ENCODE assay signal across 8 cellular contexts in genomic region chr12:45729233-45730115, GRCh38. TPM values are rescaled to one million over a fixed set of nuclear protein-coding genes. Genes with fewer than 3 reads are reported as not detected.
DNase-seq lines count a peak whose midpoint lies in the region; ATAC-seq and TF ChIP-seq lines count a peak whose summit lies in the region.

A gene with protein sequence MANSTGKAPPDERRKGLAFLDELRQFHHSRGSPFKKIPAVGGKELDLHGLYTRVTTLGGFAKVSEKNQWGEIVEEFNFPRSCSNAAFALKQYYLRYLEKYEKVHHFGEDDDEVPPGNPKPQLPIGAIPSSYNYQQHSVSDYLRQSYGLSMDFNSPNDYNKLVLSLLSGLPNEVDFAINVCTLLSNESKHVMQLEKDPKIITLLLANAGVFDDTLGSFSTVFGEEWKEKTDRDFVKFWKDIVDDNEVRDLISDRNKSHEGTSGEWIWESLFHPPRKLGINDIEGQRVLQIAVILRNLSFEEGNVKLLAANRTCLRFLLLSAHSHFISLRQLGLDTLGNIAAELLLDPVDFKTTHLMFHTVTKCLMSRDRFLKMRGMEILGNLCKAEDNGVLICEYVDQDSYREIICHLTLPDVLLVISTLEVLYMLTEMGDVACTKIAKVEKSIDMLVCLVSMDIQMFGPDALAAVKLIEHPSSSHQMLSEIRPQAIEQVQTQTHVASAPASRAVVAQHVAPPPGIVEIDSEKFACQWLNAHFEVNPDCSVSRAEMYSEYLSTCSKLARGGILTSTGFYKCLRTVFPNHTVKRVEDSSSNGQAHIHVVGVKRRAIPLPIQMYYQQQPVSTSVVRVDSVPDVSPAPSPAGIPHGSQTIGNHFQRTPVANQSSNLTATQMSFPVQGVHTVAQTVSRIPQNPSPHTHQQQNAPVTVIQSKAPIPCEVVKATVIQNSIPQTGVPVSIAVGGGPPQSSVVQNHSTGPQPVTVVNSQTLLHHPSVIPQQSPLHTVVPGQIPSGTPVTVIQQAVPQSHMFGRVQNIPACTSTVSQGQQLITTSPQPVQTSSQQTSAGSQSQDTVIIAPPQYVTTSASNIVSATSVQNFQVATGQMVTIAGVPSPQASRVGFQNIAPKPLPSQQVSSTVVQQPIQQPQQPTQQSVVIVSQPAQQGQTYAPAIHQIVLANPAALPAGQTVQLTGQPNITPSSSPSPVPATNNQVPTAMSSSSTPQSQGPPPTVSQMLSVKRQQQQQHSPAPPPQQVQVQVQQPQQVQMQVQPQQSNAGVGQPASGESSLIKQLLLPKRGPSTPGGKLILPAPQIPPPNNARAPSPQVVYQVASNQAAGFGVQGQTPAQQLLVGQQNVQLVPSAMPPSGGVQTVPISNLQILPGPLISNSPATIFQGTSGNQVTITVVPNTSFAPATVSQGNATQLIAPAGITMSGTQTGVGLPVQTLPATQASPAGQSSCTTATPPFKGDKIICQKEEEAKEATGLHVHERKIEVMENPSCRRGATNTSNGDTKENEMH (N-terminal part only) (plus strand): TSS chr12:45729706. CDS start chr12:45729837, 131 bp downstream.

- H3K4me3 ChIP-seq in neural progenitor cell, result peak within 1 kb of the TSS; percentile 88
- H3K4me3 ChIP-seq in stomach smooth muscle (ENCODE audit: low read length in 2 of 2), result peak within 1 kb of the TSS; percentile 90 to 98

- intact Hi-C loops in CD4-positive, alpha-beta T cell (cut with DNase I, micrococcal nuclease), result loop anchor here (1.0 to 10.0 kb wide), 7 partner anchors 15 to 643 kb away; partner anchors contain the start of genes SLC38A2 (in 2 of the 2), ANO6 (in 1 of the 2), SCAF11 (in 1 of the 2) and SLC38A1 (in 1 of the 2)

- H3K27me3 Mint-ChIP-seq in CD4-positive, alpha-beta T cell, result no peaks in the 10 kb centered on the region
- H3K27me3 Mint-ChIP-seq in neural progenitor cell (ENCODE audit: insufficient read depth, low read depth), result no peaks in the 10 kb centered on the region

- H3K27me3 ChIP-seq in CD4-positive, alpha-beta T cell (ENCODE audit: control insufficient read depth, insufficient read depth, low read length), result no peaks in the 10 kb centered on the region
- no peaks in the 10 kb centered on the region for H3K27me3 ChIP-seq in foreskin keratinocyte
- H3K27me3 ChIP-seq in neural progenitor cell, result no peaks in the 10 kb centered on the region
- no peaks in the 10 kb centered on the region for H3K27me3 ChIP-seq in stomach smooth muscle (ENCODE audit: control insufficient read depth in 1 of 2, insufficient read depth in 2 of 2, low read length in 2 of 2)

- no peak for TF ChIP-seq CTCF in CD4-positive, alpha-beta T cell (IDR thresholded peaks at IDR 0.05)
- no peak for TF ChIP-seq CTCF in foreskin keratinocyte (conservative IDR thresholded peaks at IDR 0.05)
- no peak for TF ChIP-seq CTCF in neural progenitor cell (IDR thresholded peaks at IDR 0.05)

- H3K36me3 ChIP-seq in neural progenitor cell (peaks cover 24% of the 10 kb centered on the region), stomach smooth muscle (ENCODE audit: control insufficient read depth in 2 of 2, insufficient read depth in 2 of 2, low read length in 2 of 2) (no peaks in the 10 kb centered on the region)

- POLR2A ChIA-PET in CD4-positive, alpha-beta T cell (lab: Charles Lee), result interaction anchor here (0.7 to 7.4 kb wide), 21 partner anchors 10 to 794 kb away, joined by 3 to 98 read pairs (median 4); partner anchors contain the start of genes ANO6, SCAF11 and SLC38A1

- peak within 1 kb of the TSS; percentile 86 for H2AFZ ChIP-seq in neural progenitor cell (replicated peaks)

- H3K4me2 ChIP-seq in neural progenitor cell, result peak within 1 kb of the TSS; percentile 89

- CTCF ChIA-PET in CD4-positive, alpha-beta T cell (lab: Charles Lee), result interaction anchor here (0.6 to 2.6 kb wide), 14 partner anchors 13 to 540 kb away, joined by 3 to 16 read pairs (median 4); partner anchors contain the start of genes ANO6 and SLC38A1

- H3K9ac ChIP-seq in neural progenitor cell (peak within 1 kb of the TSS; percentile 90), stomach smooth muscle (ENCODE audit: low read length in 2 of 2) (peak within 1 kb of the TSS; percentile 84 to 98)

- peak; percentile 27 for ATAC-seq in CD4-positive, alpha-beta T cell (ENCODE audit: poor library complexity)
- ATAC-seq in GM19463 (IDR thresholded peaks at IDR 0.05; ENCODE audit: unreplicated experiment) (peak; percentile 10), foreskin keratinocyte (peak; percentile 18)

- H3K9me3 ChIP-seq in CD4-positive, alpha-beta T cell (ENCODE audit: control insufficient read depth, low read length), result no peaks in the 10 kb centered on the region
- H3K9me3 ChIP-seq in neural progenitor cell (ENCODE audit: low read depth) (no peaks in the 10 kb centered on the region), stomach smooth muscle (ENCODE audit: control insufficient read depth in 2 of 2, low read length in 2 of 2) (no peaks in the 10 kb centered on the region)

- H3K9me3 Mint-ChIP-seq in CD4-positive, alpha-beta T cell, result no peaks in the 10 kb centered on the region
- no peaks in the 10 kb centered on the region for H3K9me3 Mint-ChIP-seq in neural progenitor cell

- H3K4me1 Mint-ChIP-seq in CD4-positive, alpha-beta T cell (ENCODE audit: low read depth), result peaks cover 44% of the 10 kb centered on the region
- H3K4me1 Mint-ChIP-seq in neural progenitor cell, result peaks cover 21% of the 10 kb centered on the region

- peaks cover 37% of the 10 kb centered on the region for H3K4me1 ChIP-seq in foreskin keratinocyte
- H3K4me1 ChIP-seq in neural progenitor cell, result peaks cover 33% of the 10 kb centered on the region
- H3K4me1 ChIP-seq in stomach smooth muscle (ENCODE audit: control insufficient read depth, insufficient read depth, low read length), result peaks cover 10% of the 10 kb centered on the region

- H3F3A ChIP-seq in neural progenitor cell (ENCODE audit: low read depth), result peaks cover 43% of the 10 kb centered on the region

- peak within 1 kb of the TSS; percentile 99 for H3K27ac ChIP-seq in CD4-positive, alpha-beta T cell (ENCODE audit: low read depth, low read length)
- peak within 1 kb of the TSS; percentile 86 for H3K27ac ChIP-seq in foreskin keratinocyte
- H3K27ac ChIP-seq in neural progenitor cell, result peak within 1 kb of the TSS; percentile 97
- H3K27ac ChIP-seq in stomach smooth muscle (ENCODE audit: low read length), result peak within 1 kb of the TSS; percentile 93

- peaks cover 18% of the 10 kb centered on the region for H4K20me1 ChIP-seq in neural progenitor cell (ENCODE audit: low read depth)

- peak; percentile 37 to 72 (median 56) for DNase-seq in CD4-positive, alpha-beta T cell
- DNase-seq in HS-5 (ENCODE audit: low read depth) (peak; percentile 47), RPMI8226 (peak; percentile 74), activated gamma-delta T cell treated with Interleukin-2 at 50 U/mL for 16 hours (peak; percentile 58), foreskin keratinocyte (peak; percentile 37 to 64), neural progenitor cell (ENCODE audit: low spot score) (peak; percentile 84)

- peaks cover 47% of the 10 kb centered on the region for H3K36me3 Mint-ChIP-seq in CD4-positive, alpha-beta T cell (ENCODE audit: low read depth)
- H3K36me3 Mint-ChIP-seq in neural progenitor cell, result peaks cover 11% of the 10 kb centered on the region

- H3K27ac Mint-ChIP-seq in CD4-positive, alpha-beta T cell, result peak within 1 kb of the TSS; percentile 84
- peak within 1 kb of the TSS; percentile 98 for H3K27ac Mint-ChIP-seq in neural progenitor cell

- H3K4me3 Mint-ChIP-seq in CD4-positive, alpha-beta T cell, result peak within 1 kb of the TSS; percentile 100
- peak within 1 kb of the TSS; percentile 98 for H3K4me3 Mint-ChIP-seq in neural progenitor cell

- H3K79me2 ChIP-seq in neural progenitor cell (ENCODE audit: low read depth), result peaks cover 75% of the 10 kb centered on the region

RNA-seq across cellular contexts. Expression of the gene that starts here (rescaled TPM):
- 10 to 100 TPM; 49.0 to 51.3 TPM for total RNA-seq in CD4-positive, alpha-beta T cell
- total RNA-seq in foreskin keratinocyte (18.4 and 18.5 TPM in 2 replicates), neural progenitor cell (ENCODE audit: low replicate concordance) (73.3 and 86.4 TPM in 2 replicates)
- polyA plus RNA-seq in foreskin keratinocyte, result 3.4 and 4.1 TPM in 2 replicates

Comparison
In these comparisons a context has a peak if more than half of its experiments do, and no peak if none do; other contexts are left out.
1. Peak in every context shown above with its lines: DNase-seq, ATAC-seq, H3K4me3 ChIP-seq and H3K27ac ChIP-seq.